In the genomic region with DNA sequence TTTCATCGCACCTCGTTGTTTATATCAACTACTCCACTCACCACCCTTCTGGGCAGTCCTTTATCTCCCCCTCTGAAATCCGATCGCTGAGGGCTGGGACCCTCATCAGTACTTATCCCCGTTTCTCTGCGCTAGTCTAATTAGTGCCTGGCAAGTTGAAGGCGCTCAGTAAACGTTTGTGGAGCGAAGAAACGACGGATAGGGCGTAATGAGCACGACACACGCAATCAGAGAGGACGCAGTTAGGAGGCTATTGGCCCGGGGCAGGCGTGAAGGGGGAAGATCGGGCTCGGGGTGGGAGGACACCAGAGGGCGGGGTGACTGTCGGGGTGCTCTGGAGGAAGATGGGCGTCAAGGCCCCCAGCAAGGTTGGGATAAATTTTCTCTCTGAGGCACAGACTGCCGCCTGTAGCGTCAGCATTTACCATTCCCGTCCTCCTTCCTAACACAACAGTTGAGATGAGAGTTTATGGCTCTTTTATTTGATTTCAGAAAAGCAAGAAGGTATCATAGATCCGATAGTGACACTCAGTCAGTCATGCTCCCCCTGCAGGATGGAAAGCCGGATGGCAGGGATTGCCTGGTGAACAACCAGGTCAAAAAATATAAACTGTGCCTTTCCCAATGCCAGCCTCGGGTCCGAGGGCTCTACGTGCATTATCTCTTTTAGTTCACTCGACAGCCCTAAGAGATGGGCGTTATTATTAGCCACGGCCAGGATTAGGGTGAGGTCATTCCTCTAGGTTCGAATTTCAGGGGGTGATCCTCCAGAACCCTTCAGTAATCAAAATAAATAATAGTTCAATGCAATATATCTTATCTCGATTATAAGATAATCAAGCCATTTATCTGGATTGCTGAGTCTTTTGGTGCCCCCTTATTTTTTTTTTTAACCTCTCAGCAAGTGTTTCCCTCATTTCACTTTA, we compare ENCODE assay signal across 8 cellular contexts.
DNase-seq lines count a peak whose midpoint lies in the region; ATAC-seq and TF ChIP-seq lines count a peak whose summit lies in the region.

No MANE protein-coding gene starts in this region.

- no peaks in the 10 kb centered on the region for H3K4me1 ChIP-seq in MM.1S (ENCODE audit: low read length)
- H3K4me1 ChIP-seq in neutrophil (ENCODE audit: control insufficient read depth in 1 of 2, insufficient read depth in 1 of 2, low read depth in 1 of 2, low read length in 1 of 2), result peaks cover 23 to 36% of the 10 kb centered on the region in 2 experiments

- TF ChIP-seq CTCF in AG10803 (conservative IDR thresholded peaks at IDR 0.05; ENCODE audit: low read length) (peak; percentile 88), MM.1S (IDR thresholded peaks at IDR 0.05; ENCODE audit: low read length) (peak; percentile 73), neutrophil (IDR thresholded peaks at IDR 0.05) (peak; percentile 69)

- H3K36me3 ChIP-seq in MM.1S (replicated peaks; ENCODE audit: insufficient read depth, low read length) (no peaks in the 10 kb centered on the region), neutrophil (no peaks in the 10 kb centered on the region)

- H3K9ac ChIP-seq in MM.1S (ENCODE audit: low read length), result no peak overlapping the region; the same call in 1 of the 2 replicates

- H3K27me3 ChIP-seq in MM.1S (replicated peaks; ENCODE audit: insufficient read depth, low read length), result peaks cover 35% of the 10 kb centered on the region
- H3K27me3 ChIP-seq in neutrophil, result no peaks in the 10 kb centered on the region

- peak; percentile 48 for ATAC-seq in GM19372 (IDR thresholded peaks at IDR 0.05; ENCODE audit: low read depth, unreplicated experiment)

- H3K4me2 ChIP-seq in MM.1S (ENCODE audit: low read depth, low read length), result peak overlapping the region; percentile 75

- peak; percentile 84 for DNase-seq in AG10803 (ENCODE audit: low read depth)
- DNase-seq in MM.1S, result peak; percentile 67
- peak; percentile 91 for DNase-seq in SIG-M5 treated with dmso at 0.1 percent for 504 hours (lab: John Stamatoyannopoulos, UW; ENCODE audit: unreplicated experiment)
- peak; percentile 73 for DNase-seq in activated gamma-delta T cell treated with anti-CD3 and anti-CD28 coated beads, Interleukin-2, amount 50 U/mL, for 16 hours (ENCODE audit: low read depth)
- peak; percentile 80 for DNase-seq in foreskin melanocyte
- DNase-seq in substantia nigra (lab: John Stamatoyannopoulos, UW), result peak; percentile 22 to 90 (median 65)

- no peaks in the 10 kb centered on the region for H3F3A ChIP-seq in MM.1S (ENCODE audit: insufficient read depth, low read length)

- no peaks in the 10 kb centered on the region for H3K79me2 ChIP-seq in MM.1S (ENCODE audit: low read length)

- no peak overlapping the region for H3K27ac ChIP-seq in MM.1S (ENCODE audit: low read length)
- peak overlapping the region; percentile 93 for H3K27ac ChIP-seq in neutrophil
- peak overlapping the region; percentile 99 for H3K27ac ChIP-seq in substantia nigra (ENCODE audit: low read depth, low read length, poor library complexity, severe bottlenecking)

- no peaks in the 10 kb centered on the region for H3K9me2 ChIP-seq in MM.1S (replicated peaks; ENCODE audit: insufficient read depth, low read length)

- H2AFZ ChIP-seq in MM.1S (ENCODE audit: low read length), result peak overlapping the region; percentile 69

- H3K9me3 ChIP-seq in MM.1S (replicated peaks; ENCODE audit: insufficient read depth, low read length), result no peaks in the 10 kb centered on the region
- no peaks in the 10 kb centered on the region for H3K9me3 ChIP-seq in neutrophil

- H3K4me3 ChIP-seq in AG10803 (ENCODE audit: low read length) (peak overlapping the region; percentile 79), MM.1S (ENCODE audit: low read length) (peak overlapping the region; percentile 52), neutrophil (ENCODE audit: low read depth in 1 of 2, low read length in 1 of 2) (peak overlapping the region; percentile 64 to 76)

- H4K20me1 ChIP-seq in MM.1S (ENCODE audit: insufficient read depth, low read length), result no peaks in the 10 kb centered on the region
